ENCODE assay signal across 20 cellular contexts in genomic region chr1:33970148-33970825, GRCh38.
DNase-seq lines count a peak whose midpoint lies in the region; ATAC-seq and TF ChIP-seq lines count a peak whose summit lies in the region.
"Had no signal": no experiment of that assay in that cellular context is flagged by ENCODE, and none has a peak within 500 bp of the region (broad histone marks: within the 10 kb centered on the region; RNA-seq: fewer than 3 reads in every experiment).

No MANE protein-coding gene starts in this region.

- H3K4me3 ChIP-seq in H7 (ENCODE audit: insufficient read depth, low read depth, low read length) (no peak overlapping the region), neural progenitor cell (no peak overlapping the region)
- H3K4me3 ChIP-seq: GM23248 had no signal

- DNase-seq in H7 (peak; percentile 68), WTC11 (ENCODE audit: low spot score) (peak; percentile 29), iPS DF 19.7 (ENCODE audit: low read depth, low spot score) (peak; percentile 3), neural progenitor cell (ENCODE audit: low spot score) (peak; percentile 80), GM03348 (ENCODE audit: low spot score) (no peak), cerebellar cortex (ENCODE audit: low spot score) (no peak)
- DNase-seq: CD4-positive, CD25-positive, alpha-beta regulatory T cell; EL; GM23248; Karpas-422; MV-4-11; NCI-H1105 treated with DMSO at 0.1 percent for 48 hours; NCI-H2081; NCI-H2171; NCI-H345; NCI-H524; NCI-H82; SHP77 had no signal

- POLR2A ChIA-PET in WTC11 (lab: Charles Lee), result no interaction called here

- H3K9me3 Mint-ChIP-seq in WTC11 (no peaks in the 10 kb centered on the region), neural progenitor cell (no peaks in the 10 kb centered on the region)
- H3K9me3 Mint-ChIP-seq: IgD-negative memory B cell had no signal

- H3K9me3 ChIP-seq in neural progenitor cell (ENCODE audit: low read depth), result no peaks in the 10 kb centered on the region

- H3K4me3 Mint-ChIP-seq in WTC11, result no peak overlapping the region
- no peak overlapping the region for H3K4me3 Mint-ChIP-seq in neural progenitor cell
- H3K4me3 Mint-ChIP-seq: IgD-negative memory B cell had no signal

- no peaks in the 10 kb centered on the region for H4K20me1 ChIP-seq in neural progenitor cell (ENCODE audit: low read depth)

- H3K36me3 Mint-ChIP-seq in WTC11 (peaks cover 6% of the 10 kb centered on the region; the same call in 1 of the 2 replicates), neural progenitor cell (no peaks in the 10 kb centered on the region)
- H3K36me3 Mint-ChIP-seq: CD4-positive, CD25-positive, alpha-beta regulatory T cell had no signal

- TF ChIP-seq CTCF in WTC11 (IDR thresholded peaks at IDR 0.05) (no peak), neural progenitor cell (IDR thresholded peaks at IDR 0.05) (no peak)

- no peak overlapping the region for H3K27ac ChIP-seq in neural progenitor cell

- peak; percentile 64 for ATAC-seq in WTC11
- ATAC-seq in GM18520 (IDR thresholded peaks at IDR 0.05; ENCODE audit: unreplicated experiment), result no peak

- H2AFZ ChIP-seq in neural progenitor cell (replicated peaks), result no peak overlapping the region
- H2AFZ ChIP-seq: GM23248 had no signal

- H3K27me3 ChIP-seq in H7 (ENCODE audit: control insufficient read depth, insufficient read depth, low read length), result no peaks in the 10 kb centered on the region
- no peaks in the 10 kb centered on the region for H3K27me3 ChIP-seq in neural progenitor cell

- H3K4me1 ChIP-seq in neural progenitor cell, result peaks cover 20% of the 10 kb centered on the region

- peak overlapping the region; percentile 56; the same call in 1 of the 2 replicates for H3K27ac Mint-ChIP-seq in WTC11
- no peak overlapping the region for H3K27ac Mint-ChIP-seq in neural progenitor cell
- H3K27ac Mint-ChIP-seq: CD4-positive, CD25-positive, alpha-beta regulatory T cell; IgD-negative memory B cell had no signal

- CTCF ChIA-PET in WTC11 (lab: Charles Lee), result interaction anchor here (0.8 to 1.0 kb wide), 2 partner anchors 44 to 143 kb away, joined by 3 read pairs; no protein-coding TSS in a partner anchor

- H3K4me2 ChIP-seq in neural progenitor cell, result no peak overlapping the region

- no peaks in the 10 kb centered on the region for H3F3A ChIP-seq in neural progenitor cell (ENCODE audit: low read depth)

- H3K4me1 Mint-ChIP-seq in WTC11 (peaks cover 38% of the 10 kb centered on the region), neural progenitor cell (peaks cover 18% of the 10 kb centered on the region)
- H3K4me1 Mint-ChIP-seq: CD4-positive, CD25-positive, alpha-beta regulatory T cell; IgD-negative memory B cell had no signal

- H3K79me2 ChIP-seq in neural progenitor cell (ENCODE audit: low read depth), result no peaks in the 10 kb centered on the region

- no peaks in the 10 kb centered on the region for H3K27me3 Mint-ChIP-seq in WTC11 (ENCODE audit: low read depth)
- no peaks in the 10 kb centered on the region for H3K27me3 Mint-ChIP-seq in neural progenitor cell (ENCODE audit: insufficient read depth, low read depth)
- H3K27me3 Mint-ChIP-seq: CD4-positive, CD25-positive, alpha-beta regulatory T cell had no signal

- H3K9ac ChIP-seq in neural progenitor cell, result no peak overlapping the region

- H3K36me3 ChIP-seq in H7 (replicated peaks; ENCODE audit: control insufficient read depth, insufficient read depth, low read length) (no peaks in the 10 kb centered on the region), neural progenitor cell (no peaks in the 10 kb centered on the region)

TF ChIP-seq in WTC11, 78 proteins besides CTCF, POLR2A, EP300 and RAD21:
- TF ChIP-seq TEAD1 (CRISPR knock-in tag; IDR thresholded peaks at IDR 0.05), result peak; percentile 17; the same call in 1 of the 2 replicates
- no peak for TF ChIP-seq ESRRA (CRISPR knock-in tag; IDR thresholded peaks at IDR 0.05; ENCODE audit: borderline replicate concordance)

Comparison
In these comparisons a context has a peak if more than half of its experiments do, and no peak if none do; other contexts are left out.
1. DNase-seq: peak in H7 (single experiment), WTC11 (single experiment), iPS DF 19.7 (single experiment) and neural progenitor cell (single experiment); none in GM03348 (single experiment) and cerebellar cortex (single experiment).